In genomic region chr16:70736454-70737376, GRCh38 we compare ENCODE assay signal across 1 cellular context.
TF ChIP-seq lines count a peak whose summit lies in the region.

No MANE protein-coding gene starts in this region.

TF ChIP-seq in HepG2, 621 proteins besides CTCF, POLR2A, EP300 and RAD21 (continued from another document and continues in another):
- TF ChIP-seq, protein P1, sequence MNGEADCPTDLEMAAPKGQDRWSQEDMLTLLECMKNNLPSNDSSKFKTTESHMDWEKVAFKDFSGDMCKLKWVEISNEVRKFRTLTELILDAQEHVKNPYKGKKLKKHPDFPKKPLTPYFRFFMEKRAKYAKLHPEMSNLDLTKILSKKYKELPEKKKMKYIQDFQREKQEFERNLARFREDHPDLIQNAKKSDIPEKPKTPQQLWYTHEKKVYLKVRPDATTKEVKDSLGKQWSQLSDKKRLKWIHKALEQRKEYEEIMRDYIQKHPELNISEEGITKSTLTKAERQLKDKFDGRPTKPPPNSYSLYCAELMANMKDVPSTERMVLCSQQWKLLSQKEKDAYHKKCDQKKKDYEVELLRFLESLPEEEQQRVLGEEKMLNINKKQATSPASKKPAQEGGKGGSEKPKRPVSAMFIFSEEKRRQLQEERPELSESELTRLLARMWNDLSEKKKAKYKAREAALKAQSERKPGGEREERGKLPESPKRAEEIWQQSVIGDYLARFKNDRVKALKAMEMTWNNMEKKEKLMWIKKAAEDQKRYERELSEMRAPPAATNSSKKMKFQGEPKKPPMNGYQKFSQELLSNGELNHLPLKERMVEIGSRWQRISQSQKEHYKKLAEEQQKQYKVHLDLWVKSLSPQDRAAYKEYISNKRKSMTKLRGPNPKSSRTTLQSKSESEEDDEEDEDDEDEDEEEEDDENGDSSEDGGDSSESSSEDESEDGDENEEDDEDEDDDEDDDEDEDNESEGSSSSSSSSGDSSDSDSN (CRISPR knock-in tag; IDR thresholded peaks at IDR 0.05): peak; percentile 39; the same call in 1 of the 2 replicates
- no peak for TF ChIP-seq FOXA1 (IDR thresholded peaks at IDR 0.05)
- TF ChIP-seq FOXA1 (CRISPR knock-in tag; IDR thresholded peaks at IDR 0.05): no peak
- TF ChIP-seq CC2D1A (CRISPR knock-in tag; IDR thresholded peaks at IDR 0.05): no peak
- no peak for TF ChIP-seq ZNF430 (CRISPR knock-in tag; IDR thresholded peaks at IDR 0.05)
- TF ChIP-seq, protein P2, sequence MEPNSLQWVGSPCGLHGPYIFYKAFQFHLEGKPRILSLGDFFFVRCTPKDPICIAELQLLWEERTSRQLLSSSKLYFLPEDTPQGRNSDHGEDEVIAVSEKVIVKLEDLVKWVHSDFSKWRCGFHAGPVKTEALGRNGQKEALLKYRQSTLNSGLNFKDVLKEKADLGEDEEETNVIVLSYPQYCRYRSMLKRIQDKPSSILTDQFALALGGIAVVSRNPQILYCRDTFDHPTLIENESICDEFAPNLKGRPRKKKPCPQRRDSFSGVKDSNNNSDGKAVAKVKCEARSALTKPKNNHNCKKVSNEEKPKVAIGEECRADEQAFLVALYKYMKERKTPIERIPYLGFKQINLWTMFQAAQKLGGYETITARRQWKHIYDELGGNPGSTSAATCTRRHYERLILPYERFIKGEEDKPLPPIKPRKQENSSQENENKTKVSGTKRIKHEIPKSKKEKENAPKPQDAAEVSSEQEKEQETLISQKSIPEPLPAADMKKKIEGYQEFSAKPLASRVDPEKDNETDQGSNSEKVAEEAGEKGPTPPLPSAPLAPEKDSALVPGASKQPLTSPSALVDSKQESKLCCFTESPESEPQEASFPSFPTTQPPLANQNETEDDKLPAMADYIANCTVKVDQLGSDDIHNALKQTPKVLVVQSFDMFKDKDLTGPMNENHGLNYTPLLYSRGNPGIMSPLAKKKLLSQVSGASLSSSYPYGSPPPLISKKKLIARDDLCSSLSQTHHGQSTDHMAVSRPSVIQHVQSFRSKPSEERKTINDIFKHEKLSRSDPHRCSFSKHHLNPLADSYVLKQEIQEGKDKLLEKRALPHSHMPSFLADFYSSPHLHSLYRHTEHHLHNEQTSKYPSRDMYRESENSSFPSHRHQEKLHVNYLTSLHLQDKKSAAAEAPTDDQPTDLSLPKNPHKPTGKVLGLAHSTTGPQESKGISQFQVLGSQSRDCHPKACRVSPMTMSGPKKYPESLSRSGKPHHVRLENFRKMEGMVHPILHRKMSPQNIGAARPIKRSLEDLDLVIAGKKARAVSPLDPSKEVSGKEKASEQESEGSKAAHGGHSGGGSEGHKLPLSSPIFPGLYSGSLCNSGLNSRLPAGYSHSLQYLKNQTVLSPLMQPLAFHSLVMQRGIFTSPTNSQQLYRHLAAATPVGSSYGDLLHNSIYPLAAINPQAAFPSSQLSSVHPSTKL (CRISPR knock-in tag; IDR thresholded peaks at IDR 0.05): 0 out of 2 replicates have a peak, but pooled peaks have one; percentile 24
- TF ChIP-seq PITX1 (CRISPR knock-in tag; IDR thresholded peaks at IDR 0.05): 0 out of 2 replicates have a peak, but pooled peaks have one; percentile 28
- no peak for TF ChIP-seq SRSF9 (IDR thresholded peaks at IDR 0.05; ENCODE audit: borderline replicate concordance, insufficient read depth, low read depth, low read length, poor library complexity, severe bottlenecking)
- TF ChIP-seq, protein P3, sequence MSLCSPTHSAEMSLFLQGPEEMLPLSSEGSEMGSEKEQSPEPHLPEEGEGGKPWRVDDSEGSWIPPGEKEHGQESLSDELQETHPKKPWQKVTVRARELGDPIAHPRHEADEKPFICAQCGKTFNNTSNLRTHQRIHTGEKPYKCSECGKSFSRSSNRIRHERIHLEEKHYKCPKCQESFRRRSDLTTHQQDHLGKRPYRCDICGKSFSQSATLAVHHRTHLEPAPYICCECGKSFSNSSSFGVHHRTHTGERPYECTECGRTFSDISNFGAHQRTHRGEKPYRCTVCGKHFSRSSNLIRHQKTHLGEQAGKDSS (CRISPR knock-in tag; IDR thresholded peaks at IDR 0.05; ENCODE audit: borderline replicate concordance, low read depth): peak; percentile 84; the same call in 1 of the 2 replicates
- no peak for TF ChIP-seq KDM6A (CRISPR knock-in tag; IDR thresholded peaks at IDR 0.05; ENCODE audit: low read depth)
- no peak for TF ChIP-seq MXD3 (CRISPR knock-in tag; IDR thresholded peaks at IDR 0.05)
- TF ChIP-seq ZMYM3 (CRISPR knock-in tag; IDR thresholded peaks at IDR 0.05): peak; percentile 38; the same call in 1 of the 2 replicates
- peak; percentile 73 for TF ChIP-seq ZNF687 (CRISPR knock-in tag; IDR thresholded peaks at IDR 0.05)
- TF ChIP-seq, protein P4, sequence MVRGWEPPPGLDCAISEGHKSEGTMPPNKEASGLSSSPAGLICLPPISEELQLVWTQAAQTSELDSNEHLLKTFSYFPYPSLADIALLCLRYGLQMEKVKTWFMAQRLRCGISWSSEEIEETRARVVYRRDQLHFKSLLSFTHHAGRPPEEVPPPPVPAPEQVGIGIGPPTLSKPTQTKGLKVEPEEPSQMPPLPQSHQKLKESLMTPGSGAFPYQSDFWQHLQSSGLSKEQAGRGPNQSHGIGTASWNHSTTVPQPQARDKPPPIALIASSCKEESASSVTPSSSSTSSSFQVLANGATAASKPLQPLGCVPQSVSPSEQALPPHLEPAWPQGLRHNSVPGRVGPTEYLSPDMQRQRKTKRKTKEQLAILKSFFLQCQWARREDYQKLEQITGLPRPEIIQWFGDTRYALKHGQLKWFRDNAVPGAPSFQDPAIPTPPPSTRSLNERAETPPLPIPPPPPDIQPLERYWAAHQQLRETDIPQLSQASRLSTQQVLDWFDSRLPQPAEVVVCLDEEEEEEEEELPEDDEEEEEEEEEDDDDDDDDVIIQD (CRISPR knock-in tag; IDR thresholded peaks at IDR 0.05; ENCODE audit: low read depth): no peak
- TF ChIP-seq FOXP1 (IDR thresholded peaks at IDR 0.05): no peak
- TF ChIP-seq FOXP1 (CRISPR knock-in tag; IDR thresholded peaks at IDR 0.05): no peak
- TF ChIP-seq ZNF263 (CRISPR knock-in tag; IDR thresholded peaks at IDR 0.05): peak; percentile 94
- TF ChIP-seq ZNF639 (CRISPR knock-in tag; conservative IDR thresholded peaks at IDR 0.05): no peak
- TF ChIP-seq, protein P5, sequence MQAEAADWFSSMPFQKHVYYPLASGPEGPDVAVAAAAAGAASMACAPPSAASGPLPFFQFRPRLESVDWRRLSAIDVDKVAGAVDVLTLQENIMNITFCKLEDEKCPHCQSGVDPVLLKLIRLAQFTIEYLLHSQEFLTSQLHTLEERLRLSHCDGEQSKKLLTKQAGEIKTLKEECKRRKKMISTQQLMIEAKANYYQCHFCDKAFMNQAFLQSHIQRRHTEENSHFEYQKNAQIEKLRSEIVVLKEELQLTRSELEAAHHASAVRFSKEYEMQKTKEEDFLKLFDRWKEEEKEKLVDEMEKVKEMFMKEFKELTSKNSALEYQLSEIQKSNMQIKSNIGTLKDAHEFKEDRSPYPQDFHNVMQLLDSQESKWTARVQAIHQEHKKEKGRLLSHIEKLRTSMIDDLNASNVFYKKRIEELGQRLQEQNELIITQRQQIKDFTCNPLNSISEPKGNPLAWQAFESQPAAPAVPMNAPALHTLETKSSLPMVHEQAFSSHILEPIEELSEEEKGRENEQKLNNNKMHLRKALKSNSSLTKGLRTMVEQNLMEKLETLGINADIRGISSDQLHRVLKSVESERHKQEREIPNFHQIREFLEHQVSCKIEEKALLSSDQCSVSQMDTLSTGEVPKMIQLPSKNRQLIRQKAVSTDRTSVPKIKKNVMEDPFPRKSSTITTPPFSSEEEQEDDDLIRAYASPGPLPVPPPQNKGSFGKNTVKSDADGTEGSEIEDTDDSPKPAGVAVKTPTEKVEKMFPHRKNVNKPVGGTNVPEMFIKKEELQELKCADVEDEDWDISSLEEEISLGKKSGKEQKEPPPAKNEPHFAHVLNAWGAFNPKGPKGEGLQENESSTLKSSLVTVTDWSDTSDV (CRISPR knock-in tag; IDR thresholded peaks at IDR 0.05): no peak
- TF ChIP-seq, protein P6, sequence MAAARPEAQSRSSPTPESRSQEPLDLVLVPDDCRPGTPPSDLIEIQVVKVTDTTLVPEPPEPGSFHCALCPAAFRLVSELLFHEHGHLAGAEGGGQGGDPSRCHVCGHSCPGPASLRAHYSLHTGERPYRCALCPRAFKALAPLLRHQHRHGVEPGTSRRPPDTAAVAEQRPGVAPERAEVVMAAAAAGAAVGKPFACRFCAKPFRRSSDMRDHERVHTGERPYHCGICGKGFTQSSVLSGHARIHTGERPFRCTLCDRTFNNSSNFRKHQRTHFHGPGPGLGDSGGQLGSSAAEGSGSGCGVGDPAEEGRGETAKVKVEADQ (CRISPR knock-in tag; IDR thresholded peaks at IDR 0.05; ENCODE audit: borderline replicate concordance): peak; percentile 63; the same call in 1 of the 2 replicates
- TF ChIP-seq SRY (CRISPR knock-in tag; IDR thresholded peaks at IDR 0.05): no peak
- TF ChIP-seq ZNF572 (CRISPR knock-in tag; IDR thresholded peaks at IDR 0.05): no peak
- peak; percentile 29; the same call in 1 of the 2 replicates for TF ChIP-seq THAP11 (CRISPR knock-in tag; IDR thresholded peaks at IDR 0.05)
- TF ChIP-seq, protein P7, sequence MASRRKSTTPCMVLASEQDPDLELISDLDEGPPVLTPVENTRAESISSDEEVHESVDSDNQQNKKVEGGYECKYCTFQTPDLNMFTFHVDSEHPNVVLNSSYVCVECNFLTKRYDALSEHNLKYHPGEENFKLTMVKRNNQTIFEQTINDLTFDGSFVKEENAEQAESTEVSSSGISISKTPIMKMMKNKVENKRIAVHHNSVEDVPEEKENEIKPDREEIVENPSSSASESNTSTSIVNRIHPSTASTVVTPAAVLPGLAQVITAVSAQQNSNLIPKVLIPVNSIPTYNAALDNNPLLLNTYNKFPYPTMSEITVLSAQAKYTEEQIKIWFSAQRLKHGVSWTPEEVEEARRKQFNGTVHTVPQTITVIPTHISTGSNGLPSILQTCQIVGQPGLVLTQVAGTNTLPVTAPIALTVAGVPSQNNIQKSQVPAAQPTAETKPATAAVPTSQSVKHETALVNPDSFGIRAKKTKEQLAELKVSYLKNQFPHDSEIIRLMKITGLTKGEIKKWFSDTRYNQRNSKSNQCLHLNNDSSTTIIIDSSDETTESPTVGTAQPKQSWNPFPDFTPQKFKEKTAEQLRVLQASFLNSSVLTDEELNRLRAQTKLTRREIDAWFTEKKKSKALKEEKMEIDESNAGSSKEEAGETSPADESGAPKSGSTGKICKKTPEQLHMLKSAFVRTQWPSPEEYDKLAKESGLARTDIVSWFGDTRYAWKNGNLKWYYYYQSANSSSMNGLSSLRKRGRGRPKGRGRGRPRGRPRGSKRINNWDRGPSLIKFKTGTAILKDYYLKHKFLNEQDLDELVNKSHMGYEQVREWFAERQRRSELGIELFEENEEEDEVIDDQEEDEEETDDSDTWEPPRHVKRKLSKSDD (CRISPR knock-in tag; IDR thresholded peaks at IDR 0.05; ENCODE audit: low read depth): peak; percentile 74
- TF ChIP-seq, protein P8, sequence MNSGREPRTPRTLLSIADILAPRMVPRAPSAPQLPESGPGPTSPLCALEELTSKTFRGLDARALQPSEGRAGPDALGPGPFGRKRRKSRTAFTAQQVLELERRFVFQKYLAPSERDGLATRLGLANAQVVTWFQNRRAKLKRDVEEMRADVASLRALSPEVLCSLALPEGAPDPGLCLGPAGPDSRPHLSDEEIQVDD (CRISPR knock-in tag; IDR thresholded peaks at IDR 0.05; ENCODE audit: borderline replicate concordance): 0 out of 2 replicates have a peak, but pooled peaks have one; percentile 40
- TF ChIP-seq ZNF589 (CRISPR knock-in tag; conservative IDR thresholded peaks at IDR 0.05): no peak
- no peak for TF ChIP-seq PRDM4 (CRISPR knock-in tag; IDR thresholded peaks at IDR 0.05; ENCODE audit: borderline replicate concordance)
- no peak for TF ChIP-seq NFYC (CRISPR knock-in tag; IDR thresholded peaks at IDR 0.05)
